ENCODE assay signal across 12 cellular contexts in the genomic region with DNA sequence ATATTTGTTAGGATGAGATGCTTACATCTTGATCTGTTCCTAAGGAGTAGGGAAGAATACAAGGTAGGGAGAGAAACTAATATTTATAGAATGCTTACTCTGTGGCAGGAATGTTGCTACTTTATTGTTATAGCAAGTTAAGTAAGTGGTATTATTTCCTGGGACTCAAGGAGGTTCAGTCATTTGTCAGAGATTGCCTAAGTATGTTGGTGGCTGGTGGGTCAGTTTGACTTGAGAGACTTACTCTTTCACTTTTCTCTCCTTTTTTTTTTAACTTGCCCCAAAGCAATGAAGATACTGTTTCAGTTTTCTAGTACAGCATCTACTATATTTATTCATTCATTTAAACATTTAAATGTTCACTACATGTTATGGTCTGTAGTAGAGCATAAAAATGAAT. TPM values are rescaled to one million over a fixed set of nuclear protein-coding genes. Genes with fewer than 3 reads are reported as not detected.
DNase-seq lines count a peak whose midpoint lies in the region; ATAC-seq and TF ChIP-seq lines count a peak whose summit lies in the region.
"Had no signal": no experiment of that assay in that cellular context is flagged by ENCODE, and none has a peak within 500 bp of the region (broad histone marks: within the 10 kb centered on the region; RNA-seq: fewer than 3 reads in every experiment).

No MANE protein-coding gene starts in this region.

- no peak for DNase-seq in stimulated activated naive CD8-positive, alpha-beta T cell treated with anti-CD3 and anti-CD28 coated beads, Interleukin-15, Interleukin-2, amounts not matched to agents 100 U/mL and 50 U/mL, for 24 hours
- DNase-seq in WTC11 (ENCODE audit: low spot score) (no peak), glutamatergic neuron (no peak), type B pancreatic cell (ENCODE audit: extremely low spot score, unreplicated experiment) (no peak), GM10248 (ENCODE audit: extremely low spot score) (no peak), NCI-H446 treated with DMSO at 0.1 percent for 48 hours (lab: John Stamatoyannopoulos, UW) (no peak)
- DNase-seq: kidney glomerular epithelial cell; NCI-H187; stimulated activated CD4-positive, alpha-beta T cell treated with anti-CD3 and anti-CD28 coated beads, Interleukin-4, amount 100 ng/mL, for 1 hour had no signal

- H3K27me3 Mint-ChIP-seq in stimulated activated naive CD8-positive, alpha-beta T cell treated with anti-CD3 and anti-CD28 coated beads, Interleukin-15, Interleukin-2, amounts not matched to agents 100 ng/mL and 50 ng/mL, for 24 hours: no peaks in the 10 kb centered on the region
- H3K27me3 Mint-ChIP-seq in WTC11 (ENCODE audit: low read depth): no peaks in the 10 kb centered on the region
- H3K27me3 Mint-ChIP-seq in glutamatergic neuron (ENCODE audit: unreplicated experiment): peaks cover 6% of the 10 kb centered on the region
- H3K27me3 Mint-ChIP-seq in type B pancreatic cell: no peaks in the 10 kb centered on the region

- H3K36me3 Mint-ChIP-seq in stimulated activated naive CD8-positive, alpha-beta T cell treated with anti-CD3 and anti-CD28 coated beads, Interleukin-15, Interleukin-2, amounts not matched to agents 100 ng/mL and 50 ng/mL, for 24 hours (ENCODE audit: low read depth): peaks cover 30% of the 10 kb centered on the region
- H3K36me3 Mint-ChIP-seq in WTC11 (no peaks in the 10 kb centered on the region), glutamatergic neuron (ENCODE audit: unreplicated experiment) (no peaks in the 10 kb centered on the region), type B pancreatic cell (peaks cover 11% of the 10 kb centered on the region)

- peak overlapping the region; percentile 9 for H3K4me3 Mint-ChIP-seq in stimulated activated naive CD8-positive, alpha-beta T cell treated with anti-CD3 and anti-CD28 coated beads, Interleukin-15, Interleukin-2, amounts not matched to agents 100 ng/mL and 50 ng/mL, for 24 hours
- H3K4me3 Mint-ChIP-seq in WTC11: no peak overlapping the region
- H3K4me3 Mint-ChIP-seq in glutamatergic neuron (ENCODE audit: unreplicated experiment): peak overlapping the region; percentile 34
- no peak overlapping the region for H3K4me3 Mint-ChIP-seq in type B pancreatic cell

- no peak for ATAC-seq in stimulated activated naive CD8-positive, alpha-beta T cell treated with anti-CD3 and anti-CD28 coated beads, Interleukin-15, Interleukin-2, amounts not matched to agents 100 U/mL and 50 U/mL, for 24 hours
- no peak for ATAC-seq in WTC11
- no peak for ATAC-seq in HG03039 (IDR thresholded peaks at IDR 0.05; ENCODE audit: unreplicated experiment)
- ATAC-seq: Right ventricle myocardium inferior had no signal

- H3K4me1 Mint-ChIP-seq in stimulated activated naive CD8-positive, alpha-beta T cell treated with anti-CD3 and anti-CD28 coated beads, Interleukin-15, Interleukin-2, amounts not matched to agents 100 ng/mL and 50 ng/mL, for 24 hours (ENCODE audit: low read depth): peaks cover 78% of the 10 kb centered on the region
- peaks cover 54% of the 10 kb centered on the region for H3K4me1 Mint-ChIP-seq in WTC11
- H3K4me1 Mint-ChIP-seq in glutamatergic neuron (ENCODE audit: low read depth, unreplicated experiment): peaks cover 41% of the 10 kb centered on the region
- H3K4me1 Mint-ChIP-seq in type B pancreatic cell (ENCODE audit: unreplicated experiment): peaks cover 13% of the 10 kb centered on the region

- H3K9me3 Mint-ChIP-seq in stimulated activated naive CD8-positive, alpha-beta T cell treated with anti-CD3 and anti-CD28 coated beads, Interleukin-15, Interleukin-2, amounts not matched to agents 100 ng/mL and 50 ng/mL, for 24 hours: peaks cover 8% of the 10 kb centered on the region
- H3K9me3 Mint-ChIP-seq in WTC11: no peaks in the 10 kb centered on the region
- H3K9me3 Mint-ChIP-seq in glutamatergic neuron (ENCODE audit: unreplicated experiment): peaks cover 8% of the 10 kb centered on the region
- H3K9me3 Mint-ChIP-seq in type B pancreatic cell: peaks cover 5% of the 10 kb centered on the region

- CTCF ChIA-PET in WTC11 (lab: Charles Lee): no interaction called here
- CTCF ChIA-PET in GM10248 (lab: Yijun Ruan, JAX): no interaction called here

- TF ChIP-seq CTCF in WTC11 (IDR thresholded peaks at IDR 0.05): no peak
- TF ChIP-seq CTCF in glutamatergic neuron (IDR thresholded peaks at IDR 0.05; ENCODE audit: partially characterized antibody, unreplicated experiment): no peak
- TF ChIP-seq CTCF in type B pancreatic cell (conservative IDR thresholded peaks at IDR 0.05): no peak
- no peak for TF ChIP-seq CTCF in GM10248 (IDR thresholded peaks at IDR 0.05; ENCODE audit: control extremely low read depth, extremely low read depth, low read depth, missing control alignments)

- POLR2A ChIA-PET in WTC11 (lab: Charles Lee) (no interaction called here), GM10248 (lab: Yijun Ruan, JAX) (no interaction called here)

- peak overlapping the region; percentile 57 for H3K27ac Mint-ChIP-seq in stimulated activated naive CD8-positive, alpha-beta T cell treated with anti-CD3 and anti-CD28 coated beads, Interleukin-15, Interleukin-2, amounts not matched to agents 100 ng/mL and 50 ng/mL, for 24 hours
- H3K27ac Mint-ChIP-seq in WTC11 (peak overlapping the region; percentile 91), glutamatergic neuron (ENCODE audit: unreplicated experiment) (peak overlapping the region; percentile 28), type B pancreatic cell (peak overlapping the region; percentile 9)

TF ChIP-seq in WTC11, 78 proteins besides CTCF, POLR2A, EP300 and RAD21:
- no peak for TF ChIP-seq ZNF396 (CRISPR knock-in tag; IDR thresholded peaks at IDR 0.05; ENCODE audit: borderline replicate concordance)
- TF ChIP-seq, protein P1, sequence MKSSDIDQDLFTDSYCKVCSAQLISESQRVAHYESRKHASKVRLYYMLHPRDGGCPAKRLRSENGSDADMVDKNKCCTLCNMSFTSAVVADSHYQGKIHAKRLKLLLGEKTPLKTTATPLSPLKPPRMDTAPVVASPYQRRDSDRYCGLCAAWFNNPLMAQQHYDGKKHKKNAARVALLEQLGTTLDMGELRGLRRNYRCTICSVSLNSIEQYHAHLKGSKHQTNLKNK (CRISPR knock-in tag; IDR thresholded peaks at IDR 0.05): no peak

RNA-seq across cellular contexts. Expression of a gene that starts 6.3 kb away (rescaled TPM):
- total RNA-seq in WTC11 (2021) (16.9 to 22.8 TPM (median 20.3 TPM) in 3 replicates), glutamatergic neuron (ENCODE audit: unreplicated experiment) (60.3 TPM), type B pancreatic cell (ENCODE audit: low replicate concordance) (16.7 and 17.4 TPM in 2 replicates)

Comparison
In these comparisons a context has a peak if more than half of its experiments do, and no peak if none do; other contexts are left out.
1. H3K27ac Mint-ChIP-seq: peak in every context shown above with its lines; median percentile 91 in WTC11; 57 in stimulated activated naive CD8-positive, alpha-beta T cell treated with anti-CD3 and anti-CD28 coated beads, Interleukin-15, Interleukin-2, amounts not matched to agents 100 ng/mL and 50 ng/mL, for 24 hours; 28 in glutamatergic neuron; 9 in type B pancreatic cell.
2. H3K4me3 Mint-ChIP-seq: peak in stimulated activated naive CD8-positive, alpha-beta T cell treated with anti-CD3 and anti-CD28 coated beads, Interleukin-15, Interleukin-2, amounts not matched to agents 100 ng/mL and 50 ng/mL, for 24 hours (single experiment) and glutamatergic neuron (single experiment); none in WTC11 (single experiment) and type B pancreatic cell (single experiment).